ENCODE assay signal across 21 cellular contexts in genomic region chr5:73661753-73662152, GRCh38. TPM values are rescaled to one million over a fixed set of nuclear protein-coding genes. Genes with fewer than 3 reads are reported as not detected.
A peak's percentile ranks its signal among the peaks of the same experiment; 100 is the strongest.
DNase-seq lines count a peak whose midpoint lies in the region; ATAC-seq, FAIRE-seq and TF ChIP-seq lines count a peak whose summit lies in the region.
"Had no signal": no experiment of that assay in that cellular context is flagged by ENCODE, and none has a peak within 500 bp of the region (broad histone marks: within the 10 kb centered on the region; RNA-seq: fewer than 3 reads in every experiment).

No MANE protein-coding gene starts in this region.

- no peak for TF ChIP-seq POLR2A in right lobe of liver (IDR thresholded peaks at IDR 0.05)
- TF ChIP-seq POLR2A in erythroblast (IDR thresholded peaks at IDR 0.05; ENCODE audit: low read length): no peak

- no peaks in the 10 kb centered on the region for H3K9me3 Mint-ChIP-seq in astrocyte (ENCODE audit: unreplicated experiment)
- H3K9me3 Mint-ChIP-seq in type B pancreatic cell: no peaks in the 10 kb centered on the region
- H3K9me3 Mint-ChIP-seq: CD8-positive, alpha-beta T cell had no signal

- H3K36me3 ChIP-seq in astrocyte (ENCODE audit: insufficient read depth, low read length): no peaks in the 10 kb centered on the region
- no peaks in the 10 kb centered on the region for H3K36me3 ChIP-seq in right lobe of liver

- TF ChIP-seq CTCF in GM12865 (IDR thresholded peaks at IDR 0.05; ENCODE audit: insufficient read depth, low read depth, low read length, missing control alignments): no peak
- TF ChIP-seq CTCF in astrocyte (IDR thresholded peaks at IDR 0.05; ENCODE audit: insufficient read depth, low read depth, low read length): no peak
- no peak for TF ChIP-seq CTCF in right lobe of liver (IDR thresholded peaks at IDR 0.05)
- TF ChIP-seq CTCF in type B pancreatic cell (conservative IDR thresholded peaks at IDR 0.05): no peak

- H3K27ac ChIP-seq in astrocyte (ENCODE audit: low read depth, low read length) (no peak overlapping the region), right lobe of liver (peak overlapping the region in 1 of 3 donors; percentile 72)

- H4K20me1 ChIP-seq in astrocyte (ENCODE audit: insufficient read depth, low read length): no peaks in the 10 kb centered on the region

- H3K27me3 ChIP-seq in astrocyte (ENCODE audit: insufficient read depth, low read length): no peaks in the 10 kb centered on the region
- H3K27me3 ChIP-seq in right lobe of liver: no peaks in the 10 kb centered on the region
- H3K27me3 ChIP-seq: BE2C had no signal

- H3K4me2 ChIP-seq in astrocyte (ENCODE audit: low read length): no peak overlapping the region

- H3K79me2 ChIP-seq in astrocyte (ENCODE audit: insufficient read depth, low read length): peaks cover 10% of the 10 kb centered on the region

- H3K4me1 ChIP-seq in astrocyte (ENCODE audit: insufficient read depth, low read length): no peaks in the 10 kb centered on the region
- H3K4me1 ChIP-seq in right lobe of liver: peaks cover 0 to 41% (median 2%) of the 10 kb centered on the region in 4 donors
- H3K4me1 ChIP-seq: BE2C had no signal

- H3K27ac Mint-ChIP-seq in astrocyte (ENCODE audit: unreplicated experiment) (no peak overlapping the region), type B pancreatic cell (peak overlapping the region; percentile 63)
- H3K27ac Mint-ChIP-seq: CD14-positive monocyte; CD8-positive, alpha-beta T cell had no signal

- no peaks in the 10 kb centered on the region for H3K36me3 Mint-ChIP-seq in astrocyte (ENCODE audit: low read depth, unreplicated experiment)
- peaks cover 6% of the 10 kb centered on the region for H3K36me3 Mint-ChIP-seq in type B pancreatic cell
- H3K36me3 Mint-ChIP-seq: CD8-positive, alpha-beta T cell had no signal

- H3K9me3 ChIP-seq in astrocyte (ENCODE audit: insufficient read depth, low read depth, low read length) (no peaks in the 10 kb centered on the region), right lobe of liver (no peaks in the 10 kb centered on the region)
- H3K9me3 ChIP-seq: BE2C had no signal

- H3K9ac ChIP-seq in astrocyte (ENCODE audit: low read length): no peak overlapping the region

- H2AFZ ChIP-seq in astrocyte (ENCODE audit: low read depth, low read length): no peak overlapping the region

- ATAC-seq in right lobe of liver: peak in 3 of 4 donors; percentile 12 to 27 (median 21)
- ATAC-seq: CD8-positive, alpha-beta T cell; HCT116 had no signal

- H3K4me3 Mint-ChIP-seq in astrocyte (ENCODE audit: unreplicated experiment) (no peak overlapping the region), type B pancreatic cell (no peak overlapping the region)
- H3K4me3 Mint-ChIP-seq: CD14-positive monocyte; CD8-positive, alpha-beta T cell had no signal

- intact Hi-C loops in right lobe of liver (cut with DNase I): no loop called here

- H3K4me3 ChIP-seq in GM12865 (ENCODE audit: low read depth, low read length) (peak overlapping the region; percentile 53), astrocyte (ENCODE audit: insufficient read depth, low read depth, low read length) (no peak overlapping the region), right lobe of liver (no peak overlapping the region)

- FAIRE-seq in astrocyte (lab: Jason Lieb, UNC): peak; percentile 29
- FAIRE-seq: D721Med, G401.6, GM19239, H54 had no signal

- DNase-seq in GM12865 (ENCODE audit: low read depth): no peak
- DNase-seq in astrocyte (ENCODE audit: low read depth): no peak
- DNase-seq in right lobe of liver: no peak
- DNase-seq in type B pancreatic cell (ENCODE audit: extremely low spot score, unreplicated experiment): no peak
- DNase-seq in activated T-cell treated with anti-CD3 and anti-CD28 coated beads, Interleukin-2, amount 50 U/mL, for 1 hour: no peak
- no peak for DNase-seq in erythroblast (lab: John Stamatoyannopoulos, UW)
- no peak for DNase-seq in 8988T
- DNase-seq: BE2C; CD8-positive, alpha-beta T cell; COR-L47; DMS153; DMS79 treated with DMSO at 0.1 percent for 48 hours; EL; IMR-90; KBM-7 had no signal

- no peaks in the 10 kb centered on the region for H3K27me3 Mint-ChIP-seq in astrocyte (ENCODE audit: low read depth, unreplicated experiment)
- H3K27me3 Mint-ChIP-seq in type B pancreatic cell: no peaks in the 10 kb centered on the region

- peaks cover 6% of the 10 kb centered on the region for H3K4me1 Mint-ChIP-seq in astrocyte (ENCODE audit: low read depth, unreplicated experiment)
- H3K4me1 Mint-ChIP-seq in type B pancreatic cell (ENCODE audit: unreplicated experiment): peaks cover 9% of the 10 kb centered on the region

- 51% methylated on average over 3 of the region's 3 CpGs for WGBS in right lobe of liver (ENCODE audit: insufficient coverage, low coverage, low lambda C conversion rate, missing lambda C conversion rate)

RNA-seq across cellular contexts. Expression of gene ARHGEF28, which starts 35.8 kb away (rescaled TPM):
- total RNA-seq in astrocyte (8.1 and 8.5 TPM in 2 replicates), right lobe of liver (10 to 100 TPM in 2 of 6 experiments, 1 to 10 TPM in 4; 3.0 to 14.9 (median 6.4) TPM), type B pancreatic cell (ENCODE audit: low replicate concordance) (24.9 and 44.1 TPM in 2 replicates)
- total RNA-seq: CD8-positive, alpha-beta T cell had no signal
